Comparison of ENCODE assay signal across 9 cellular contexts in genomic region chr3:55000546-55000945, GRCh38.
DNase-seq lines count a peak whose midpoint lies in the region; ATAC-seq and TF ChIP-seq lines count a peak whose summit lies in the region.
"Had no signal": no experiment of that assay in that cellular context is flagged by ENCODE, and none has a peak within 500 bp of the region (broad histone marks: within the 10 kb centered on the region; RNA-seq: fewer than 3 reads in every experiment).

No MANE protein-coding gene starts in this region.

- DNase-seq in ELF-1 (ENCODE audit: low read depth, low spot score) (peak; percentile 86), NCI-H510A (lab: John Stamatoyannopoulos, UW) (peak; percentile 15), dedifferentiated amniotic fluid mesenchymal stem cell (ENCODE audit: extremely low spot score) (peak; percentile 70), omental fat pad (ENCODE audit: low spot score) (no peak), midbrain (lab: John Stamatoyannopoulos, UW) (no peak)
- DNase-seq: activated naive CD4-positive, alpha-beta T cell treated with anti-CD3 and anti-CD28 coated beads for 36 hours had no signal

- peak; percentile 33 for ATAC-seq in omental fat pad (ENCODE audit: low FRiP score)
- no peak for ATAC-seq in GM21619 (IDR thresholded peaks at IDR 0.05; ENCODE audit: unreplicated experiment)
- ATAC-seq in HG03196 (IDR thresholded peaks at IDR 0.05; ENCODE audit: unreplicated experiment), result no peak
- no peak for ATAC-seq in HG02852 (IDR thresholded peaks at IDR 0.05; ENCODE audit: unreplicated experiment)

- TF ChIP-seq CTCF in omental fat pad (IDR thresholded peaks at IDR 0.05), result no peak

Comparison
In these comparisons a context has a peak if more than half of its experiments do, and no peak if none do; other contexts are left out.
1. DNase-seq: peak in ELF-1 (single experiment), NCI-H510A (single experiment) and dedifferentiated amniotic fluid mesenchymal stem cell (single experiment); none in omental fat pad (single experiment) and midbrain (single experiment).